10 cellular contexts compared by ENCODE assay signal in the genomic region with DNA sequence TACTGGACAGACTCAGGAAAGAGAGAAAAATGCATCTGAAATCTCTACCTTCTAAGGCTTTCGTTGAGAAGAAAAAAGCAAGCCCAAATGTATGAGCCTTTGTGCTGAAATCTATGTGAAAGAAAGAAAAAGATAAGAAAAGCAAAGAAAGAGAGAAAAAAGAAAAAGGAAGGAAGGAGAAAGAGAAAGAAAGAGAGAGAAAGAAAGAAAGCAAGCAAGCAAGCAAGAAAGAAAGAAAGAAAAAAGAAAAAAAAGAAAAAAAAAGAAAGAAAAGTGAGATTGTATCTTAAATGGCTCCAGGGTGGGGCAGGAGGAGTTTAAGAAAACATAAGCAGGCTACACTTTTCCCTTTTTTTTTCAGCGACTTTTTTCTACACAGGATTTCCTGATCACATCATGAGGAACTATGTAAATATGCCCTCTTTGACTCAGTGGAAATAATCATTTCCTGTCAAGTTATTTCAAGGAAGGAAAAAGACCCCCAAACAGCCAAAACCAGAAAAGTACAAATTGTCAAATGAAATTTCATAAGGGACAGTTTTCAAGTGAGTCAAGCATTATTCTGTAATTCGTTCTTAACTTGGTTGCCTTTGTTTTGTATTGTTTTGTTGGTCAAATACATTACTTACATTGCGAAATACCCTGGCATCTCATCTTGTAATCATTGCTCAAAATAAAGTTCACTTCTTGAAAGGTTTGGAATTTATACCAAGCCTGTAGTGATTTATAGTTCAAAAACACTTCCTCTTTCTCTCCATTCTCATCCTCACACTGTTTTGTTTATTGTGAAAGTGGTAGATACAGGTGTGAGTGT.
DNase-seq lines count a peak whose midpoint lies in the region; ATAC-seq and TF ChIP-seq lines count a peak whose summit lies in the region.
"Had no signal": no experiment of that assay in that cellular context is flagged by ENCODE, and none has a peak within 500 bp of the region (broad histone marks: within the 10 kb centered on the region; RNA-seq: fewer than 3 reads in every experiment).

No MANE protein-coding gene starts in this region.

- H3K9me3 ChIP-seq in heart right ventricle = no peaks in the 10 kb centered on the region
- H3K9me3 ChIP-seq: tibial nerve had no signal

- no peak for ATAC-seq in activated T-cell treated with anti-CD3 and anti-CD28 coated beads, Interleukin-2, amount 50 U/mL, for 72 hours (replicated peaks in 1 of 2)
- ATAC-seq in activated T-cell treated with anti-CD3 and anti-CD28 coated beads, Interleukin-2, amount 50 U/mL, for 4 hours = no peak
- ATAC-seq in activated naive CD4-positive, alpha-beta T cell treated with anti-CD3 and anti-CD28 coated beads, Interleukin-2, amount 50 U/mL, for 72 hours = no peak
- ATAC-seq in heart right ventricle = no peak

- H3K36me3 Mint-ChIP-seq in activated T-cell treated with anti-CD3 and anti-CD28 coated beads, Interleukin-2, amount 50 U/mL, for 72 hours (ENCODE audit: insufficient read depth in 2 of 2) = no peaks in the 10 kb centered on the region
- no peaks in the 10 kb centered on the region for H3K36me3 Mint-ChIP-seq in activated T-cell treated with anti-CD3 and anti-CD28 coated beads, Interleukin-2, amount 50 U/mL, for 4 hours (ENCODE audit: insufficient read depth)
- H3K36me3 Mint-ChIP-seq in activated T-helper 2 cell treated with anti-CD3 and anti-CD28 coated beads, Interferon-gamma antibody, Interleukin-2, Interleukin-4, amounts not matched to agents 10 μg/mL and 5 μg/mL and 100 μg/mL, durations not matched to agents 14 hours and 24 hours and 36 hours (ENCODE audit: low read depth) = no peaks in the 10 kb centered on the region
- no peaks in the 10 kb centered on the region for H3K36me3 Mint-ChIP-seq in type B pancreatic cell
- H3K36me3 Mint-ChIP-seq in activated naive CD4-positive, alpha-beta T cell treated with anti-CD3 and anti-CD28 coated beads, Interleukin-2, amount 50 U/mL, for 72 hours = no peaks in the 10 kb centered on the region

- H3K27ac ChIP-seq in heart right ventricle = no peak overlapping the region

- peak overlapping the region; percentile 0 to 50 for H3K4me3 Mint-ChIP-seq in activated T-cell treated with anti-CD3 and anti-CD28 coated beads, Interleukin-2, amount 50 U/mL, for 72 hours
- no peak overlapping the region for H3K4me3 Mint-ChIP-seq in activated T-cell treated with anti-CD3 and anti-CD28 coated beads, Interleukin-2, amount 50 U/mL, for 4 hours
- no peak overlapping the region for H3K4me3 Mint-ChIP-seq in activated T-helper 2 cell treated with anti-CD3 and anti-CD28 coated beads, Interferon-gamma antibody, Interleukin-2, Interleukin-4, amounts not matched to agents 10 μg/mL and 5 μg/mL and 100 μg/mL, durations not matched to agents 14 hours and 24 hours and 36 hours (ENCODE audit: low read depth)
- peak overlapping the region; percentile 50 for H3K4me3 Mint-ChIP-seq in type B pancreatic cell

- peaks cover 3 to 19% (median 11%) of the 10 kb centered on the region in 9 donors for H3K4me1 ChIP-seq in heart right ventricle

- H3K36me3 ChIP-seq in heart right ventricle = no peaks in the 10 kb centered on the region
- H3K36me3 ChIP-seq: tibial nerve had no signal

- no peaks in the 10 kb centered on the region for H3K27me3 ChIP-seq in heart right ventricle
- H3K27me3 ChIP-seq: tibial nerve had no signal

- DNase-seq in activated T-cell treated with anti-CD3 and anti-CD28 coated beads, Interleukin-2, amount 50 U/mL, for 72 hours = no peak
- DNase-seq in activated T-cell treated with anti-CD3 and anti-CD28 coated beads, Interleukin-2, amount 50 U/mL, for 4 hours = no peak
- DNase-seq in activated T-helper 2 cell treated with anti-CD3 and anti-CD28 coated beads, Interferon-gamma antibody, Interleukin-2, Interleukin-4, amounts not matched to agents 10 μg/mL and 5 μg/mL and 100 μg/mL, durations not matched to agents 14 hours and 24 hours and 36 hours (ENCODE audit: low spot score) = no peak
- DNase-seq in glomerular endothelial cell (ENCODE audit: extremely low read depth, low read depth, low spot score) = peak; percentile 50
- DNase-seq in type B pancreatic cell (ENCODE audit: extremely low spot score, unreplicated experiment) = no peak
- DNase-seq in activated naive CD4-positive, alpha-beta T cell treated with anti-CD3 and anti-CD28 coated beads, Interleukin-2, amount 50 U/mL, for 72 hours (ENCODE audit: low spot score in 2 of 2) = no peak
- DNase-seq in NCI-H2107 (lab: John Stamatoyannopoulos, UW) = no peak
- no peak for DNase-seq in heart right ventricle
- DNase-seq: activated CD4-positive, alpha-beta T cell treated with anti-CD3 and anti-CD28 coated beads for 1 hour had no signal

- intact Hi-C loops in activated T-helper 2 cell treated with anti-CD3 and anti-CD28 coated beads, Interferon-gamma antibody, Interleukin-2, Interleukin-4, amounts not matched to agents 10 μg/mL and 5 μg/mL and 100 μg/mL, durations not matched to agents 14 hours and 24 hours and 36 hours (cut with micrococcal nuclease) = no loop called here
- intact Hi-C loops in heart right ventricle (cut with DNase I) = no loop called here

- H3K27me3 Mint-ChIP-seq in activated T-cell treated with anti-CD3 and anti-CD28 coated beads, Interleukin-2, amount 50 U/mL, for 72 hours (ENCODE audit: low read depth) = peaks cover 9% of the 10 kb centered on the region
- H3K27me3 Mint-ChIP-seq in activated T-cell treated with anti-CD3 and anti-CD28 coated beads, Interleukin-2, amount 50 U/mL, for 4 hours (ENCODE audit: low read depth) = peaks cover 2% of the 10 kb centered on the region
- H3K27me3 Mint-ChIP-seq in activated T-helper 2 cell treated with anti-CD3 and anti-CD28 coated beads, Interferon-gamma antibody, Interleukin-2, Interleukin-4, amounts not matched to agents 10 μg/mL and 5 μg/mL and 100 μg/mL, durations not matched to agents 14 hours and 24 hours and 36 hours (ENCODE audit: low read depth) = peaks cover 5% of the 10 kb centered on the region
- no peaks in the 10 kb centered on the region for H3K27me3 Mint-ChIP-seq in type B pancreatic cell

- peaks cover 16% of the 10 kb centered on the region for H3K4me1 Mint-ChIP-seq in activated T-cell treated with anti-CD3 and anti-CD28 coated beads, Interleukin-2, amount 50 U/mL, for 72 hours (ENCODE audit: low read depth)
- peaks cover 5% of the 10 kb centered on the region for H3K4me1 Mint-ChIP-seq in activated T-cell treated with anti-CD3 and anti-CD28 coated beads, Interleukin-2, amount 50 U/mL, for 4 hours (ENCODE audit: low read depth)
- H3K4me1 Mint-ChIP-seq in activated T-helper 2 cell treated with anti-CD3 and anti-CD28 coated beads, Interferon-gamma antibody, Interleukin-2, Interleukin-4, amounts not matched to agents 10 μg/mL and 5 μg/mL and 100 μg/mL, durations not matched to agents 14 hours and 24 hours and 36 hours (ENCODE audit: low read depth) = peaks cover 2% of the 10 kb centered on the region
- H3K4me1 Mint-ChIP-seq in type B pancreatic cell (ENCODE audit: unreplicated experiment) = peaks cover 20% of the 10 kb centered on the region

- 36 to 42% methylated on average over 4 of the region's 4 CpGs for WGBS in heart right ventricle, 2 donors

- H3K4me3 ChIP-seq in heart right ventricle = no peak overlapping the region
- H3K4me3 ChIP-seq: tibial nerve had no signal

- H3K9me3 Mint-ChIP-seq in activated T-cell treated with anti-CD3 and anti-CD28 coated beads, Interleukin-2, amount 50 U/mL, for 72 hours = no peaks in the 10 kb centered on the region
- H3K9me3 Mint-ChIP-seq in activated T-cell treated with anti-CD3 and anti-CD28 coated beads, Interleukin-2, amount 50 U/mL, for 4 hours = no peaks in the 10 kb centered on the region
- no peaks in the 10 kb centered on the region for H3K9me3 Mint-ChIP-seq in activated T-helper 2 cell treated with anti-CD3 and anti-CD28 coated beads, Interferon-gamma antibody, Interleukin-2, Interleukin-4, amounts not matched to agents 10 μg/mL and 5 μg/mL and 100 μg/mL, durations not matched to agents 14 hours and 24 hours and 36 hours
- H3K9me3 Mint-ChIP-seq in type B pancreatic cell = peaks cover 5% of the 10 kb centered on the region
- H3K9me3 Mint-ChIP-seq in activated naive CD4-positive, alpha-beta T cell treated with anti-CD3 and anti-CD28 coated beads, Interleukin-2, amount 50 U/mL, for 72 hours = no peaks in the 10 kb centered on the region

- TF ChIP-seq CTCF in type B pancreatic cell (conservative IDR thresholded peaks at IDR 0.05) = no peak
- no peak for TF ChIP-seq CTCF in heart right ventricle (IDR thresholded peaks at IDR 0.05)

- H3K27ac Mint-ChIP-seq in activated T-cell treated with anti-CD3 and anti-CD28 coated beads, Interleukin-2, amount 50 U/mL, for 72 hours = no peak overlapping the region
- H3K27ac Mint-ChIP-seq in activated T-helper 2 cell treated with anti-CD3 and anti-CD28 coated beads, Interferon-gamma antibody, Interleukin-2, Interleukin-4, amounts not matched to agents 10 μg/mL and 5 μg/mL and 100 μg/mL, durations not matched to agents 14 hours and 24 hours and 36 hours = peak overlapping the region; percentile 9
- peak overlapping the region; percentile 85 for H3K27ac Mint-ChIP-seq in type B pancreatic cell
- H3K27ac Mint-ChIP-seq in activated naive CD4-positive, alpha-beta T cell treated with anti-CD3 and anti-CD28 coated beads, Interleukin-2, amount 50 U/mL, for 72 hours = no peak overlapping the region

Comparison
In these comparisons a context has a peak if more than half of its experiments do, and no peak if none do; other contexts are left out.
1. H3K4me3 Mint-ChIP-seq: peak in activated T-cell treated with anti-CD3 and anti-CD28 coated beads, Interleukin-2, amount 50 U/mL, for 72 hours (2 of 2) and type B pancreatic cell (single experiment); none in activated T-cell treated with anti-CD3 and anti-CD28 coated beads, Interleukin-2, amount 50 U/mL, for 4 hours (single experiment) and activated T-helper 2 cell treated with anti-CD3 and anti-CD28 coated beads, Interferon-gamma antibody, Interleukin-2, Interleukin-4, amounts not matched to agents 10 μg/mL and 5 μg/mL and 100 μg/mL, durations not matched to agents 14 hours and 24 hours and 36 hours (single experiment).
2. H3K27ac Mint-ChIP-seq: peak in activated T-helper 2 cell treated with anti-CD3 and anti-CD28 coated beads, Interferon-gamma antibody, Interleukin-2, Interleukin-4, amounts not matched to agents 10 μg/mL and 5 μg/mL and 100 μg/mL, durations not matched to agents 14 hours and 24 hours and 36 hours (single experiment) and type B pancreatic cell (single experiment); none in activated T-cell treated with anti-CD3 and anti-CD28 coated beads, Interleukin-2, amount 50 U/mL, for 72 hours (single experiment) and activated naive CD4-positive, alpha-beta T cell treated with anti-CD3 and anti-CD28 coated beads, Interleukin-2, amount 50 U/mL, for 72 hours (0 of 2).